ENCODE assay signal across 1 cellular context in the genomic region with DNA sequence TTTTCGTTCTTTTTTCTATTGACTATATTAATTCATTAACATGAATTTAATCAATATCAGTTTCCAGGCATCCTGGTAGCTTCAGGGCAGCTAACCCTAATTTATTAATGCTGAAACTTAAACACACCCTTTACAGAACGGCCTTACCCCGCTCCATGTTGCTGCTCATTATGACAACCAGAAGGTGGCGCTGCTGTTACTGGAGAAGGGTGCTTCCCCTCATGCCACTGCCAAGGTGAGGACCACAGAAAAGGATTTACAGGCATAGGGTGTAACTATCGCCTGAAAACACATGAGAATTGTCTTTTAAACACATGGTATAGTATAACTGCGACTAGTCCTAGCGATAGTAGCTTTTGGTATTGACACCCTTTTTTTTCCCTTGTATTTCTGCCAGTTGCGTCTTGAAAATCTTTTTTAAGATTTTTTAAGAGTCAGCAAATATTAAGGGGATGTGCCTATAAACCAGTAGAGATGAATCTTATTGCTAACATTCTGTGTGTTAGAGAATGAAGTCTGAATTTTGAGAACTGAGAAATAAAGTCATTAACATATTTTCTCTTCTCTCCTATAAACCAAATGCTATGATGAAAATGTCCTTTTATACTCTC.
A peak's percentile ranks its signal among the peaks of the same experiment; 100 is the strongest.
TF ChIP-seq lines count a peak whose summit lies in the region.

No MANE protein-coding gene starts in this region.

TF ChIP-seq in H1, 55 proteins besides CTCF, POLR2A, EP300 and RAD21 (continued from another document):
- TF ChIP-seq, protein P1, sequence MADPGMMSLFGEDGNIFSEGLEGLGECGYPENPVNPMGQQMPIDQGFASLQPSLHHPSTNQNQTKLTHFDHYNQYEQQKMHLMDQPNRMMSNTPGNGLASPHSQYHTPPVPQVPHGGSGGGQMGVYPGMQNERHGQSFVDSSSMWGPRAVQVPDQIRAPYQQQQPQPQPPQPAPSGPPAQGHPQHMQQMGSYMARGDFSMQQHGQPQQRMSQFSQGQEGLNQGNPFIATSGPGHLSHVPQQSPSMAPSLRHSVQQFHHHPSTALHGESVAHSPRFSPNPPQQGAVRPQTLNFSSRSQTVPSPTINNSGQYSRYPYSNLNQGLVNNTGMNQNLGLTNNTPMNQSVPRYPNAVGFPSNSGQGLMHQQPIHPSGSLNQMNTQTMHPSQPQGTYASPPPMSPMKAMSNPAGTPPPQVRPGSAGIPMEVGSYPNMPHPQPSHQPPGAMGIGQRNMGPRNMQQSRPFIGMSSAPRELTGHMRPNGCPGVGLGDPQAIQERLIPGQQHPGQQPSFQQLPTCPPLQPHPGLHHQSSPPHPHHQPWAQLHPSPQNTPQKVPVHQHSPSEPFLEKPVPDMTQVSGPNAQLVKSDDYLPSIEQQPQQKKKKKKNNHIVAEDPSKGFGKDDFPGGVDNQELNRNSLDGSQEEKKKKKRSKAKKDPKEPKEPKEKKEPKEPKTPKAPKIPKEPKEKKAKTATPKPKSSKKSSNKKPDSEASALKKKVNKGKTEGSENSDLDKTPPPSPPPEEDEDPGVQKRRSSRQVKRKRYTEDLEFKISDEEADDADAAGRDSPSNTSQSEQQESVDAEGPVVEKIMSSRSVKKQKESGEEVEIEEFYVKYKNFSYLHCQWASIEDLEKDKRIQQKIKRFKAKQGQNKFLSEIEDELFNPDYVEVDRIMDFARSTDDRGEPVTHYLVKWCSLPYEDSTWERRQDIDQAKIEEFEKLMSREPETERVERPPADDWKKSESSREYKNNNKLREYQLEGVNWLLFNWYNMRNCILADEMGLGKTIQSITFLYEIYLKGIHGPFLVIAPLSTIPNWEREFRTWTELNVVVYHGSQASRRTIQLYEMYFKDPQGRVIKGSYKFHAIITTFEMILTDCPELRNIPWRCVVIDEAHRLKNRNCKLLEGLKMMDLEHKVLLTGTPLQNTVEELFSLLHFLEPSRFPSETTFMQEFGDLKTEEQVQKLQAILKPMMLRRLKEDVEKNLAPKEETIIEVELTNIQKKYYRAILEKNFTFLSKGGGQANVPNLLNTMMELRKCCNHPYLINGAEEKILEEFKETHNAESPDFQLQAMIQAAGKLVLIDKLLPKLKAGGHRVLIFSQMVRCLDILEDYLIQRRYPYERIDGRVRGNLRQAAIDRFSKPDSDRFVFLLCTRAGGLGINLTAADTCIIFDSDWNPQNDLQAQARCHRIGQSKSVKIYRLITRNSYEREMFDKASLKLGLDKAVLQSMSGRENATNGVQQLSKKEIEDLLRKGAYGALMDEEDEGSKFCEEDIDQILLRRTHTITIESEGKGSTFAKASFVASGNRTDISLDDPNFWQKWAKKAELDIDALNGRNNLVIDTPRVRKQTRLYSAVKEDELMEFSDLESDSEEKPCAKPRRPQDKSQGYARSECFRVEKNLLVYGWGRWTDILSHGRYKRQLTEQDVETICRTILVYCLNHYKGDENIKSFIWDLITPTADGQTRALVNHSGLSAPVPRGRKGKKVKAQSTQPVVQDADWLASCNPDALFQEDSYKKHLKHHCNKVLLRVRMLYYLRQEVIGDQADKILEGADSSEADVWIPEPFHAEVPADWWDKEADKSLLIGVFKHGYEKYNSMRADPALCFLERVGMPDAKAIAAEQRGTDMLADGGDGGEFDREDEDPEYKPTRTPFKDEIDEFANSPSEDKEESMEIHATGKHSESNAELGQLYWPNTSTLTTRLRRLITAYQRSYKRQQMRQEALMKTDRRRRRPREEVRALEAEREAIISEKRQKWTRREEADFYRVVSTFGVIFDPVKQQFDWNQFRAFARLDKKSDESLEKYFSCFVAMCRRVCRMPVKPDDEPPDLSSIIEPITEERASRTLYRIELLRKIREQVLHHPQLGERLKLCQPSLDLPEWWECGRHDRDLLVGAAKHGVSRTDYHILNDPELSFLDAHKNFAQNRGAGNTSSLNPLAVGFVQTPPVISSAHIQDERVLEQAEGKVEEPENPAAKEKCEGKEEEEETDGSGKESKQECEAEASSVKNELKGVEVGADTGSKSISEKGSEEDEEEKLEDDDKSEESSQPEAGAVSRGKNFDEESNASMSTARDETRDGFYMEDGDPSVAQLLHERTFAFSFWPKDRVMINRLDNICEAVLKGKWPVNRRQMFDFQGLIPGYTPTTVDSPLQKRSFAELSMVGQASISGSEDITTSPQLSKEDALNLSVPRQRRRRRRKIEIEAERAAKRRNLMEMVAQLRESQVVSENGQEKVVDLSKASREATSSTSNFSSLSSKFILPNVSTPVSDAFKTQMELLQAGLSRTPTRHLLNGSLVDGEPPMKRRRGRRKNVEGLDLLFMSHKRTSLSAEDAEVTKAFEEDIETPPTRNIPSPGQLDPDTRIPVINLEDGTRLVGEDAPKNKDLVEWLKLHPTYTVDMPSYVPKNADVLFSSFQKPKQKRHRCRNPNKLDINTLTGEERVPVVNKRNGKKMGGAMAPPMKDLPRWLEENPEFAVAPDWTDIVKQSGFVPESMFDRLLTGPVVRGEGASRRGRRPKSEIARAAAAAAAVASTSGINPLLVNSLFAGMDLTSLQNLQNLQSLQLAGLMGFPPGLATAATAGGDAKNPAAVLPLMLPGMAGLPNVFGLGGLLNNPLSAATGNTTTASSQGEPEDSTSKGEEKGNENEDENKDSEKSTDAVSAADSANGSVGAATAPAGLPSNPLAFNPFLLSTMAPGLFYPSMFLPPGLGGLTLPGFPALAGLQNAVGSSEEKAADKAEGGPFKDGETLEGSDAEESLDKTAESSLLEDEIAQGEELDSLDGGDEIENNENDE (IDR thresholded peaks at IDR 0.05; ENCODE audit: insufficient replicate concordance, low read length) = no peak
- no peak for TF ChIP-seq KDM1A (IDR thresholded peaks at IDR 0.05; ENCODE audit: borderline replicate concordance, low read length)
- no peak for TF ChIP-seq HDAC2 (IDR thresholded peaks at IDR 0.05; ENCODE audit: borderline replicate concordance in 1 of 2, low read depth in 2 of 2, low read length in 2 of 2)
- TF ChIP-seq, protein P2, sequence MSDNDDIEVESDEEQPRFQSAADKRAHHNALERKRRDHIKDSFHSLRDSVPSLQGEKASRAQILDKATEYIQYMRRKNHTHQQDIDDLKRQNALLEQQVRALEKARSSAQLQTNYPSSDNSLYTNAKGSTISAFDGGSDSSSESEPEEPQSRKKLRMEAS (IDR thresholded peaks at IDR 0.05) = peak; percentile 66
- TF ChIP-seq SP4 (IDR thresholded peaks at IDR 0.05; ENCODE audit: low read length) = no peak
- TF ChIP-seq ASH2L (IDR thresholded peaks at IDR 0.05; ENCODE audit: low read length) = no peak
